20 cellular contexts compared by ENCODE assay signal in the genomic region with DNA sequence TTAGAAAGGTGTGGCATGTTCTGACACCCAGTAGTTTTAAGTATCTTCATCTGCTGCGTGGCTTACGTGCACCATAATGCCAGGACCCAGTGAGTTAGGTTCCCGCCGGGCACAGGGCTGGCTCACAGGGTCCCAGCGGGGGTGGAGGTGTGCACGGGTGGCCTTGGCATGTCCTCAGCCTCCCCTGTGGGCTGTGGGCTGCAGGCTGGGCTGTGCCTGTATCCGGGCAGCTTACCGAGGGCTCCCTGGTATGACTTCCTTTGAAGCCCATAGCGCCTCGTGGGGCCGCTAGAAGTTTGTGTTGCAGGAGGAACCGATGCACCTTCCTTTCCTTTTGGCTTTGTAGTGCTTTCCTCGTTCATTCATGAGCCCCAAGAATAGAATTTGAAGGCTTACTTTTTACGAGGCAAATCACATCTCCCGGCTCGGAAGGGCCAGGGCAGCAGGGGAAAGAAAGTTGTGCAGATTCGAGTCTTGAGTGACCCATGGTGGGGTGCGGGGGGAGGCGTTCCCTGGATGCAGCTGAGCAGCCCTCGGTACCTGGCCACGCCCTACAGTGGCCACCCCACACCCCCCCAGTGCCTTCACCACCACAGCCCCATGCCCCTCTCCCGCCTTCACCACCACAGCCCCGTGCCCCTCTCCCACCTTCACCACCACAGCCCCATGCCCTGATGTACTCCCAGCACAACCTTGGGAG.
"Had no signal": no experiment of that assay in that cellular context is flagged by ENCODE, and none has a peak within 500 bp of the region (broad histone marks: within the 10 kb centered on the region; RNA-seq: fewer than 3 reads in every experiment).

No MANE protein-coding gene starts in this region.

- H3K27me3 Mint-ChIP-seq: activated CD4-positive, alpha-beta T cell treated with anti-CD3 and anti-CD28 coated beads, Interleukin-2, amount 10 ng/mL, durations not matched to agents 7 days and 5 days had no signal

- H3K27ac Mint-ChIP-seq: activated CD4-positive, alpha-beta T cell treated with anti-CD3 and anti-CD28 coated beads, Interleukin-2, amount 10 ng/mL, durations not matched to agents 7 days and 5 days; activated CD8-positive, alpha-beta T cell treated with anti-CD3 and anti-CD28 coated beads, Interleukin-2, amount 10 ng/mL, durations not matched to agents 7 days and 5 days; activated naive CD8-positive, alpha-beta T cell; activated T-helper 1 cell treated with anti-CD3 and anti-CD28 coated beads, Interleukin-12 subunit alpha, Interleukin-12 subunit beta, Interleukin-2, Interleukin-4 antibody, amounts not matched to agents 30 ng/mL and 10 ng/mL and 1 ng/mL, durations not matched to agents 14 hours and 24 hours and 36 hours; memory B cell; stimulated activated naive B cell treated with anti-CD40 and anti-IgM and Interleukin-4, amounts not matched to agents 10 μg/mL and 1 μg/mL and 100 μg/mL, for 72 hours; T-helper 17 cell; type B pancreatic cell had no signal

- H3K4me1 Mint-ChIP-seq: activated CD4-positive, alpha-beta T cell treated with anti-CD3 and anti-CD28 coated beads, Interleukin-2, amount 10 ng/mL, durations not matched to agents 7 days and 5 days; central memory CD8-positive, alpha-beta T cell; memory B cell; stimulated activated naive B cell treated with anti-CD40 and anti-IgM and Interleukin-4, amounts not matched to agents 10 μg/mL and 1 μg/mL and 100 μg/mL, for 72 hours had no signal

- H3K4me1 ChIP-seq: colonic mucosa, esophagus squamous epithelium, gastroesophageal sphincter, testis had no signal

- H3K4me3 ChIP-seq: colonic mucosa, esophagus squamous epithelium, gastroesophageal sphincter, SK-N-MC, testis had no signal

- H3K27ac ChIP-seq: colonic mucosa, esophagus squamous epithelium, gastroesophageal sphincter, SK-N-MC, testis had no signal

- DNase-seq: activated CD4-positive, alpha-beta T cell treated with anti-CD3 and anti-CD28 coated beads, Interleukin-2, amount 10 ng/mL, durations not matched to agents 7 days and 5 days; activated CD4-positive, CD25-positive, alpha-beta regulatory T cell treated with anti-CD3 and anti-CD28 coated beads, Interleukin-2, amount 50 U/mL, for 72 hours; activated CD8-positive, alpha-beta T cell treated with anti-CD3 and anti-CD28 coated beads, Interleukin-2, amount 10 ng/mL, durations not matched to agents 7 days and 5 days; activated naive CD4-positive, alpha-beta T cell; colonic mucosa; esophagus squamous epithelium; hypothalamus; occipital lobe; stimulated activated CD4-positive, alpha-beta T cell treated with anti-CD3 and anti-CD28 coated beads, Interleukin-12 subunit alpha, Interleukin-12 subunit beta, amount 100 ng/mL, for 4 hours; stimulated activated naive B cell treated with anti-CD40 and anti-IgM and Interleukin-4, amounts not matched to agents 10 μg/mL and 1 μg/mL and 100 μg/mL, for 72 hours; SW 1271; T-helper 17 cell; testis had no signal

- H3K27me3 ChIP-seq: colonic mucosa, testis had no signal

- H3K9me3 Mint-ChIP-seq: activated CD4-positive, alpha-beta T cell treated with anti-CD3 and anti-CD28 coated beads, Interleukin-2, amount 10 ng/mL, durations not matched to agents 7 days and 5 days; activated T-helper 1 cell treated with anti-CD3 and anti-CD28 coated beads, Interleukin-12 subunit alpha, Interleukin-12 subunit beta, Interleukin-2, Interleukin-4 antibody, amounts not matched to agents 30 ng/mL and 10 ng/mL and 1 ng/mL, durations not matched to agents 14 hours and 24 hours and 36 hours; central memory CD8-positive, alpha-beta T cell; memory B cell; stimulated activated naive B cell treated with anti-CD40 and anti-IgM and Interleukin-4, amounts not matched to agents 10 μg/mL and 1 μg/mL and 100 μg/mL, for 72 hours; type B pancreatic cell had no signal

- ATAC-seq: activated CD8-positive, alpha-beta T cell treated with anti-CD3 and anti-CD28 coated beads, Interleukin-2, amount 10 ng/mL, durations not matched to agents 7 days and 5 days; gastroesophageal sphincter; stimulated activated naive B cell treated with anti-CD40 and anti-IgM and Interleukin-4, amounts not matched to agents 10 μg/mL and 1 μg/mL and 100 μg/mL, for 72 hours; T-helper 17 cell had no signal

- H3K4me3 Mint-ChIP-seq: activated CD4-positive, alpha-beta T cell treated with anti-CD3 and anti-CD28 coated beads, Interleukin-2, amount 10 ng/mL, durations not matched to agents 7 days and 5 days; activated CD8-positive, alpha-beta T cell treated with anti-CD3 and anti-CD28 coated beads, Interleukin-2, amount 10 ng/mL, durations not matched to agents 7 days and 5 days; activated naive CD8-positive, alpha-beta T cell; activated T-helper 1 cell treated with anti-CD3 and anti-CD28 coated beads, Interleukin-12 subunit alpha, Interleukin-12 subunit beta, Interleukin-2, Interleukin-4 antibody, amounts not matched to agents 30 ng/mL and 10 ng/mL and 1 ng/mL, durations not matched to agents 14 hours and 24 hours and 36 hours; central memory CD8-positive, alpha-beta T cell; memory B cell; stimulated activated naive B cell treated with anti-CD40 and anti-IgM and Interleukin-4, amounts not matched to agents 10 μg/mL and 1 μg/mL and 100 μg/mL, for 72 hours; T-helper 17 cell; type B pancreatic cell had no signal

- H3K36me3 Mint-ChIP-seq: activated naive CD8-positive, alpha-beta T cell; memory B cell; stimulated activated naive B cell treated with anti-CD40 and anti-IgM and Interleukin-4, amounts not matched to agents 10 μg/mL and 1 μg/mL and 100 μg/mL, for 72 hours; type B pancreatic cell had no signal

- H3K36me3 ChIP-seq: colonic mucosa, esophagus squamous epithelium, gastroesophageal sphincter had no signal
